8 cellular contexts compared by ENCODE assay signal in genomic region chr22:49853981-49854791, GRCh38. TPM values are rescaled to one million over a fixed set of nuclear protein-coding genes. Genes with fewer than 3 reads are reported as not detected.
DNase-seq lines count a peak whose midpoint lies in the region; ATAC-seq and TF ChIP-seq lines count a peak whose summit lies in the region.

No MANE protein-coding gene starts in this region.

- in situ Hi-C loops in G401 (cut with HindIII; ENCODE audit: low sequenced_read_pairs) = no loop called here

- peaks cover 44% of the 10 kb centered on the region for H3K27me3 Mint-ChIP-seq in neural crest cell (ENCODE audit: low read depth)

- no peak for TF ChIP-seq CTCF in neural crest cell (conservative IDR thresholded peaks at IDR 0.05)

- DNase-seq in G401 (ENCODE audit: low spot score) (peak; percentile 33), fibroblast of gingiva (ENCODE audit: low read depth) (peak; percentile 21), neural crest cell (ENCODE audit: low read depth, low spot score) (peak; percentile 21), NCI-H2171 (lab: John Stamatoyannopoulos, UW) (no peak), NCI-H1694 treated with DMSO at 0.1 percent for 48 hours (lab: John Stamatoyannopoulos, UW) (no peak)
- DNase-seq in activated CD4-positive, CD25-positive, alpha-beta regulatory T cell treated with anti-CD3 and anti-CD28 coated beads, Interleukin-2, amount 50 U/mL, for 72 hours = peak; percentile 43

- H3K4me3 Mint-ChIP-seq in neural crest cell = peak overlapping the region; percentile 96

- H3K27ac Mint-ChIP-seq in neural crest cell (ENCODE audit: unreplicated experiment) = peak overlapping the region; percentile 97

- peaks cover 3% of the 10 kb centered on the region for H3K36me3 Mint-ChIP-seq in neural crest cell (ENCODE audit: low read depth)

- H3K9me3 Mint-ChIP-seq in neural crest cell = no peaks in the 10 kb centered on the region

- peaks cover 20% of the 10 kb centered on the region for H3K4me1 Mint-ChIP-seq in neural crest cell

- peak; percentile 32 for ATAC-seq in GM19452 (IDR thresholded peaks at IDR 0.05; ENCODE audit: unreplicated experiment)
- peak; percentile 20 for ATAC-seq in HG03565 (IDR thresholded peaks at IDR 0.05; ENCODE audit: unreplicated experiment)

RNA-seq across cellular contexts. Expression of gene ZBED4, which starts 0.5 kb away (rescaled TPM):
- total RNA-seq in G401 (2014; rRNA removed; shearing (Covaris generic)) = 10.0 and 12.8 TPM in 2 replicates
- 43.8 and 44.5 TPM in 2 replicates for total RNA-seq in neural crest cell

RNA-seq across cellular contexts. Expression of gene BRD1, which starts 26.5 kb away (rescaled TPM):
- total RNA-seq in G401 (2014; rRNA removed; shearing (Covaris generic)) = 19.3 and 27.5 TPM in 2 replicates
- 55.5 and 59.1 TPM in 2 replicates for total RNA-seq in neural crest cell

Comparison
In these comparisons a context has a peak if more than half of its experiments do, and no peak if none do; other contexts are left out.
1. DNase-seq: peak in G401 (single experiment), activated CD4-positive, CD25-positive, alpha-beta regulatory T cell treated with anti-CD3 and anti-CD28 coated beads, Interleukin-2, amount 50 U/mL, for 72 hours (single experiment), fibroblast of gingiva (single experiment) and neural crest cell (single experiment); none in NCI-H2171 (single experiment) and NCI-H1694 treated with DMSO at 0.1 percent for 48 hours (single experiment).